15 cellular contexts compared by ENCODE assay signal in the genomic region with DNA sequence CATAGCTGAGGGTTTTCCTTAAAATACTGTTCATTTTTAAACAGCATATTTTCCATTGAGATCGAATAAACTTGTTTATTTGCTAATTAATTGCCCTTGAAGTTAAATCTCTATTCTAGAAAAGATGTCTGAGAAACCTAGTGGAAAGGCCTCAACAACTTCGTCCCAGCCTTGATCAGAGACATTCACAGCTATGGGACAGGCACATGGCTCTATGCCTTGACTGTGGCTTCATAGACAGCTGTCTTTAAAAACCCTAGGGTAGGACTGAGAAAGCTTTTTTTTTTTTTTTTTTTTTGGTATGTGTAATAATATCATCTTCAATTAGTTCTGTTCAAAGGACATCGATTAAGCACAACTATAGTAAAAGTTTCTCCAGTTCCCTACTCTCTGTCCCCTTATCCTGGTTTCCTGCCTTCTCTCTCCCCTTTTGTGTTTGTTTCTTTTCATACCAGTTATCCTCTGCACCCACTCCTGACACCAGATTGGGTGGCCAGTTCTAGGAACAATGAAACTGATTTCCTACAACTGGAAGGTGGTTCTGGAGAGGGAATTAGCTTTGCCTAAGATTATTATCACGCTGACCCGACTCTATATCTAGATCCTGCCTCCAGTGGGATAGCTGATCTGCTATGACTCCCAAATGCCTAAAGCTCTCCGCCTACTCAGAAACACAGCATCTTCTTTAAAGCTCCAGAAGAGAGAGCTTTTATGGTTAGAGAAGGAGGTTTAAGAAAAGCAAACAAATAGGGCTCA. TPM values are rescaled to one million over a fixed set of nuclear protein-coding genes. Genes with fewer than 3 reads are reported as not detected.
DNase-seq lines count a peak whose midpoint lies in the region; ATAC-seq and TF ChIP-seq lines count a peak whose summit lies in the region.
"Had no signal": no experiment of that assay in that cellular context is flagged by ENCODE, and none has a peak within 500 bp of the region (broad histone marks: within the 10 kb centered on the region; RNA-seq: fewer than 3 reads in every experiment).

No MANE protein-coding gene starts in this region.

- peaks cover 0 to 35% (median 0%) of the 10 kb centered on the region in 7 donors for H3K27me3 ChIP-seq in heart right ventricle
- no peaks in the 10 kb centered on the region for H3K27me3 ChIP-seq in upper lobe of left lung
- no peaks in the 10 kb centered on the region for H3K27me3 ChIP-seq in HAP-1 (ENCODE audit: low read depth)
- H3K27me3 ChIP-seq: MG63, SJCRH30 had no signal

- H3K9me3 ChIP-seq in heart right ventricle = no peaks in the 10 kb centered on the region
- H3K9me3 ChIP-seq in upper lobe of left lung = no peaks in the 10 kb centered on the region
- no peaks in the 10 kb centered on the region for H3K9me3 ChIP-seq in HAP-1
- H3K9me3 ChIP-seq: MG63, SJCRH30 had no signal

- no peaks in the 10 kb centered on the region for H3K36me3 Mint-ChIP-seq in activated T-helper 2 cell treated with anti-CD3 and anti-CD28 coated beads, Interferon-gamma antibody, Interleukin-2, Interleukin-4, amounts not matched to agents 10 μg/mL and 5 μg/mL and 100 μg/mL, durations not matched to agents 14 hours and 24 hours and 36 hours (ENCODE audit: low read depth)
- H3K36me3 Mint-ChIP-seq in mesothelial cell of epicardium = no peaks in the 10 kb centered on the region
- H3K36me3 Mint-ChIP-seq: neural progenitor cell had no signal

- H3K4me3 Mint-ChIP-seq in activated T-helper 2 cell treated with anti-CD3 and anti-CD28 coated beads, Interferon-gamma antibody, Interleukin-2, Interleukin-4, amounts not matched to agents 10 μg/mL and 5 μg/mL and 100 μg/mL, durations not matched to agents 14 hours and 24 hours and 36 hours (ENCODE audit: low read depth) = peak overlapping the region; percentile 31
- H3K4me3 Mint-ChIP-seq in mesothelial cell of epicardium = no peak overlapping the region

- H3K27ac ChIP-seq in heart right ventricle (peak overlapping the region; percentile 47 to 95 (median 88)), upper lobe of left lung (peak overlapping the region; percentile 38 to 83 (median 72))
- H3K27ac ChIP-seq: neural progenitor cell, SJCRH30 had no signal

- DNase-seq in heart right ventricle (no peak), cardiac septum (ENCODE audit: low spot score) (no peak), mesothelial cell of epicardium (ENCODE audit: low spot score in 2 of 2, unreplicated experiment in 2 of 2) (no peak), upper lobe of left lung (no peak), HuH-7 (ENCODE audit: low spot score) (no peak), HAP-1 (ENCODE audit: low spot score in 2 of 2) (no peak)
- DNase-seq in activated T-helper 2 cell treated with anti-CD3 and anti-CD28 coated beads, Interferon-gamma antibody, Interleukin-2, Interleukin-4, amounts not matched to agents 10 μg/mL and 5 μg/mL and 100 μg/mL, durations not matched to agents 14 hours and 24 hours and 36 hours (ENCODE audit: low spot score) = no peak
- DNase-seq: activated T-cell treated with anti-CD3 and anti-CD28 coated beads for 4 hours; islet precursor cell; MG63; NCI-H526; SJCRH30; stimulated activated CD4-positive, alpha-beta T cell treated with anti-CD3 and anti-CD28 coated beads, Interleukin-15, amount 100 ng/mL, for 24 hours had no signal

- H3K36me3 ChIP-seq in heart right ventricle = no peaks in the 10 kb centered on the region
- no peaks in the 10 kb centered on the region for H3K36me3 ChIP-seq in upper lobe of left lung
- no peaks in the 10 kb centered on the region for H3K36me3 ChIP-seq in HAP-1 (replicated peaks)
- H3K36me3 ChIP-seq: MG63, neural progenitor cell, SJCRH30 had no signal

- TF ChIP-seq CTCF in heart right ventricle (IDR thresholded peaks at IDR 0.05) (no peak), mesothelial cell of epicardium (IDR thresholded peaks at IDR 0.05; ENCODE audit: unreplicated experiment) (no peak), upper lobe of left lung (IDR thresholded peaks at IDR 0.05) (no peak)

- H3K27ac Mint-ChIP-seq in activated T-helper 2 cell treated with anti-CD3 and anti-CD28 coated beads, Interferon-gamma antibody, Interleukin-2, Interleukin-4, amounts not matched to agents 10 μg/mL and 5 μg/mL and 100 μg/mL, durations not matched to agents 14 hours and 24 hours and 36 hours = no peak overlapping the region
- peak overlapping the region; percentile 23 for H3K27ac Mint-ChIP-seq in mesothelial cell of epicardium
- H3K27ac Mint-ChIP-seq: neural progenitor cell had no signal

- WGBS in heart right ventricle, 2 donors = 56 to 70% methylated on average over 6 of the region's 6 CpGs
- WGBS in upper lobe of left lung, 2 donors = 65 to 66% methylated on average over 6 of the region's 6 CpGs

- no peak for TF ChIP-seq EP300 in upper lobe of left lung (IDR thresholded peaks at IDR 0.05)

- intact Hi-C loops in heart right ventricle (cut with DNase I) (loop anchor here in 7 of 10 donors (1.0 to 5.0 kb wide), 7 partner anchors 18 to 219 kb away; a partner anchor contains a TSS), cardiac septum (cut with DNase I) (loop anchor here (1.0 to 5.0 kb wide), 3 partner anchors 20 to 149 kb away; a partner anchor contains a TSS)
- intact Hi-C loops in activated T-helper 2 cell treated with anti-CD3 and anti-CD28 coated beads, Interferon-gamma antibody, Interleukin-2, Interleukin-4, amounts not matched to agents 10 μg/mL and 5 μg/mL and 100 μg/mL, durations not matched to agents 14 hours and 24 hours and 36 hours (cut with micrococcal nuclease) = loop anchor here (5.0 kb wide), 2 partner anchors 64 to 84 kb away; a partner anchor contains a TSS

- peaks cover 32% of the 10 kb centered on the region for H3K4me1 Mint-ChIP-seq in activated T-helper 2 cell treated with anti-CD3 and anti-CD28 coated beads, Interferon-gamma antibody, Interleukin-2, Interleukin-4, amounts not matched to agents 10 μg/mL and 5 μg/mL and 100 μg/mL, durations not matched to agents 14 hours and 24 hours and 36 hours (ENCODE audit: low read depth)
- H3K4me1 Mint-ChIP-seq in mesothelial cell of epicardium = peaks cover 23% of the 10 kb centered on the region

- ATAC-seq in heart right ventricle (peak in 3 of 8 donors; percentile 27 to 39 (median 37)), upper lobe of left lung (ENCODE audit: low FRiP score in 2 of 2) (no peak), GM21576 (IDR thresholded peaks at IDR 0.05; ENCODE audit: unreplicated experiment) (no peak)

- H3K9me3 Mint-ChIP-seq in activated T-helper 2 cell treated with anti-CD3 and anti-CD28 coated beads, Interferon-gamma antibody, Interleukin-2, Interleukin-4, amounts not matched to agents 10 μg/mL and 5 μg/mL and 100 μg/mL, durations not matched to agents 14 hours and 24 hours and 36 hours = no peaks in the 10 kb centered on the region
- H3K9me3 Mint-ChIP-seq in mesothelial cell of epicardium = no peaks in the 10 kb centered on the region

- H3K4me3 ChIP-seq in heart right ventricle (peak overlapping the region in 5 of 10 donors; percentile 42 to 67 (median 62)), upper lobe of left lung (no peak overlapping the region), HAP-1 (no peak overlapping the region)
- H3K4me3 ChIP-seq: neural progenitor cell, SJCRH30 had no signal

- H3K27me3 Mint-ChIP-seq in activated T-helper 2 cell treated with anti-CD3 and anti-CD28 coated beads, Interferon-gamma antibody, Interleukin-2, Interleukin-4, amounts not matched to agents 10 μg/mL and 5 μg/mL and 100 μg/mL, durations not matched to agents 14 hours and 24 hours and 36 hours (ENCODE audit: low read depth) = peaks cover 58% of the 10 kb centered on the region
- peaks cover 11% of the 10 kb centered on the region for H3K27me3 Mint-ChIP-seq in mesothelial cell of epicardium (ENCODE audit: low read depth)

- H3K4me1 ChIP-seq in heart right ventricle (peaks cover 0 to 59% (median 37%) of the 10 kb centered on the region in 9 donors), upper lobe of left lung (peaks cover 0 to 8% (median 2%) of the 10 kb centered on the region in 4 donors), HAP-1 (peaks cover 35% of the 10 kb centered on the region)
- H3K4me1 ChIP-seq: SJCRH30 had no signal

- no peak for TF ChIP-seq POLR2A in upper lobe of left lung (IDR thresholded peaks at IDR 0.05)

- in situ Hi-C loops in HAP-1 (cut with MboI; ENCODE audit: low sequenced_read_pairs) = no loop called here

RNA-seq across cellular contexts. Expression of a gene that starts 20.3 kb away (rescaled TPM):
- total RNA-seq in heart right ventricle (10 to 100 TPM in 9 of 10 donors, 1 to 10 TPM in 1; 8.6 to 35.1 (median 18.3) TPM), cardiac septum (40.3 TPM), mesothelial cell of epicardium (11.8 to 13.9 TPM (median 12.7 TPM) in 3 replicates), upper lobe of left lung (10 to 100 TPM; 18.3 to 63.0 (median 34.6) TPM)
- 10 to 100 TPM; 14.9 to 19.5 TPM for polyA plus RNA-seq in heart right ventricle
- total RNA-seq in activated T-helper 2 cell treated with anti-CD3 and anti-CD28 coated beads, Interferon-gamma antibody, Interleukin-2, Interleukin-4, amounts not matched to agents 10 μg/mL and 5 μg/mL and 100 μg/mL, durations not matched to agents 14 hours and 24 hours and 36 hours = 34.9 and 37.3 TPM in 2 replicates
